ENCODE assay signal across 1 cellular context in the genomic region with DNA sequence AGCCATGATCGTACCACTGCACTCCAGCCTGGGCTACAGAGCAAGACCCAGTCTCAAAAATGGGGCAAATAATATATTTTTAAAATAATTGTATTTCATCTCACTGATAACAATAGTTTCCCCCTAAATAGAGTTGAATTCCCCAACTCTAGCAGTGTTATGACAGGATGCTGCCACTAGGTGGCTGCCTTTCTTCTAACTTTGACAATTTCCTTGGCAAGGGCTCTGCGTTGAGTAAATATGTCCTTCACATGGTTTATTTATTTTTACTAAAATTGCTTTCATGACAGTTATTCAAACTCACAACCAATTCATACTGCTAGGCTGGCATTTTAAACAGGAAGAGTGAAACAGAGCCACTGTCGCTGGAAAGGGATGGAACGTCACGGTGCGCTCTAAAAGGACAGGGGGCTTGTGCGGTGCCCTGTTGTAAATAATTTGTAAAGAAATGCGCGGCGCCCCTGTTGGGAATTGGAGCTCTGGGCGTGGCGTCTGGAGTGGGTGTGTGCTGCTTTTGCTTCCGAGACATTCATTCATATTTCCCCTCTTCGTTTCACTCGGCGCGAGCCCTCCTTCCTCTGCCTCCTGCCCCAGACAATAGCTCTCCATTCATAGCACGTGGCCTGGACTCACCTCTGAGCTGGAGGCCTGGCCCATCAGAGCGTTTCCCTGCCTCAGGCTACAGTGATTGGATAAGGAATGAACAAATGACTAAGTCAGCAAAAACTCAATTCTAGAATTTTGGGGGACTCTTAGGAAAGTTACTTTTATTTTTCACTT.
TF ChIP-seq lines count a peak whose summit lies in the region.

No MANE protein-coding gene starts in this region.

TF ChIP-seq in GM12878, 131 proteins besides CTCF, POLR2A, EP300 and RAD21 (continued from another document):
- TF ChIP-seq, protein P1, sequence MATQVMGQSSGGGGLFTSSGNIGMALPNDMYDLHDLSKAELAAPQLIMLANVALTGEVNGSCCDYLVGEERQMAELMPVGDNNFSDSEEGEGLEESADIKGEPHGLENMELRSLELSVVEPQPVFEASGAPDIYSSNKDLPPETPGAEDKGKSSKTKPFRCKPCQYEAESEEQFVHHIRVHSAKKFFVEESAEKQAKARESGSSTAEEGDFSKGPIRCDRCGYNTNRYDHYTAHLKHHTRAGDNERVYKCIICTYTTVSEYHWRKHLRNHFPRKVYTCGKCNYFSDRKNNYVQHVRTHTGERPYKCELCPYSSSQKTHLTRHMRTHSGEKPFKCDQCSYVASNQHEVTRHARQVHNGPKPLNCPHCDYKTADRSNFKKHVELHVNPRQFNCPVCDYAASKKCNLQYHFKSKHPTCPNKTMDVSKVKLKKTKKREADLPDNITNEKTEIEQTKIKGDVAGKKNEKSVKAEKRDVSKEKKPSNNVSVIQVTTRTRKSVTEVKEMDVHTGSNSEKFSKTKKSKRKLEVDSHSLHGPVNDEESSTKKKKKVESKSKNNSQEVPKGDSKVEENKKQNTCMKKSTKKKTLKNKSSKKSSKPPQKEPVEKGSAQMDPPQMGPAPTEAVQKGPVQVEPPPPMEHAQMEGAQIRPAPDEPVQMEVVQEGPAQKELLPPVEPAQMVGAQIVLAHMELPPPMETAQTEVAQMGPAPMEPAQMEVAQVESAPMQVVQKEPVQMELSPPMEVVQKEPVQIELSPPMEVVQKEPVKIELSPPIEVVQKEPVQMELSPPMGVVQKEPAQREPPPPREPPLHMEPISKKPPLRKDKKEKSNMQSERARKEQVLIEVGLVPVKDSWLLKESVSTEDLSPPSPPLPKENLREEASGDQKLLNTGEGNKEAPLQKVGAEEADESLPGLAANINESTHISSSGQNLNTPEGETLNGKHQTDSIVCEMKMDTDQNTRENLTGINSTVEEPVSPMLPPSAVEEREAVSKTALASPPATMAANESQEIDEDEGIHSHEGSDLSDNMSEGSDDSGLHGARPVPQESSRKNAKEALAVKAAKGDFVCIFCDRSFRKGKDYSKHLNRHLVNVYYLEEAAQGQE (IDR thresholded peaks at IDR 0.05; ENCODE audit: low read depth, low read length) = no peak
